8 cellular contexts compared by ENCODE assay signal in the genomic region with DNA sequence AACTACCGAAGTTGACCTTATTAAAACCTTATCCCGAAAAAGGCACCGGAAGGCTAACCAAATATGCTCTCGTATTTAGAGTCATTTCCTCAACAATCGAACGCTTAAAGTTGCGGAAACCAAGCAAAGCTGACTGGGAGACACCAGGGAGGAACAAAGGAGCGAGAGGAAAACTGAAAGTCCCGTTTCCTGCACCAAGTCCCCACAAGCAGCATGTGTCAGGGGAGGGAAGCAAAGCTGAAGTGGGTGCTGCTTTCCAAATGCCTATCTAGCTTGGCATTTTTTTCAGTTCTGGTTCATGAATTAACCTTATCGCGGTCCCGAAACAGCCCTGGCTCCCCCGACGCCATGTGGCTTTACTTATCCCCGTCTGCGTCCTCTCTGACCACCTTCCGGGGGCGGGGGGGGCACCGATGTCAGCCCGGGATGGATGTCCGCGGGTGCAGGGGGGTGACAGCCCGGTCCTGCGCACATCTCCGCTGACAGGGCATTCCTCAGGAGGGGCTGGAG. TPM values are rescaled to one million over a fixed set of nuclear protein-coding genes. Genes with fewer than 3 reads are reported as not detected.
A peak's percentile ranks its signal among the peaks of the same experiment; 100 is the strongest.
DNase-seq lines count a peak whose midpoint lies in the region; ATAC-seq and TF ChIP-seq lines count a peak whose summit lies in the region.

No MANE protein-coding gene starts in this region.

- peak overlapping the region; percentile 70 for H3K4me3 Mint-ChIP-seq in activated CD4-positive, alpha-beta T cell treated with anti-CD3 and anti-CD28 coated beads, Interleukin-2, amount 10 ng/mL, durations not matched to agents 7 days and 5 days
- peak overlapping the region; percentile 82 for H3K4me3 Mint-ChIP-seq in activated naive CD8-positive, alpha-beta T cell treated with anti-CD3 and anti-CD28 coated beads for 36 hours
- H3K4me3 Mint-ChIP-seq in osteocyte (ENCODE audit: unreplicated experiment): peak overlapping the region; percentile 81

- H3K27me3 Mint-ChIP-seq in activated CD4-positive, alpha-beta T cell treated with anti-CD3 and anti-CD28 coated beads, Interleukin-2, amount 10 ng/mL, durations not matched to agents 7 days and 5 days: peaks cover 22% of the 10 kb centered on the region
- no peaks in the 10 kb centered on the region for H3K27me3 Mint-ChIP-seq in activated naive CD8-positive, alpha-beta T cell treated with anti-CD3 and anti-CD28 coated beads for 36 hours
- no peaks in the 10 kb centered on the region for H3K27me3 Mint-ChIP-seq in osteocyte (ENCODE audit: unreplicated experiment)

- no peaks in the 10 kb centered on the region for H3K9me3 ChIP-seq in cardiac muscle cell (ENCODE audit: low read depth)

- H3K4me1 ChIP-seq in cardiac muscle cell (ENCODE audit: low read depth): peaks cover 81% of the 10 kb centered on the region

- peak overlapping the region; percentile 26 for H3K4me3 ChIP-seq in cardiac muscle cell

- H3K36me3 ChIP-seq in cardiac muscle cell: no peaks in the 10 kb centered on the region

- peaks cover 21% of the 10 kb centered on the region for H3K4me1 Mint-ChIP-seq in activated CD4-positive, alpha-beta T cell treated with anti-CD3 and anti-CD28 coated beads, Interleukin-2, amount 10 ng/mL, durations not matched to agents 7 days and 5 days
- H3K4me1 Mint-ChIP-seq in activated naive CD8-positive, alpha-beta T cell treated with anti-CD3 and anti-CD28 coated beads for 36 hours: peaks cover 47% of the 10 kb centered on the region
- peaks cover 57% of the 10 kb centered on the region for H3K4me1 Mint-ChIP-seq in osteocyte (ENCODE audit: unreplicated experiment)

- DNase-seq in activated CD4-positive, alpha-beta T cell treated with anti-CD3 and anti-CD28 coated beads, Interleukin-2, amount 10 ng/mL, durations not matched to agents 7 days and 5 days: no peak
- DNase-seq in activated CD4-positive, alpha-beta T cell treated with anti-CD3 and anti-CD28 coated beads for 1 hour: no peak
- DNase-seq in LHCN-M2 (ENCODE audit: low read depth) (peak; percentile 73), cardiac muscle cell (ENCODE audit: low read depth in 1 of 2, low spot score in 1 of 2) (peak; percentile 65 to 75), osteocyte (ENCODE audit: extremely low spot score, unreplicated experiment) (peak; percentile 83), SIG-M5 (lab: John Stamatoyannopoulos, UW) (no peak)
- peak; percentile 34 for DNase-seq in activated naive CD8-positive, alpha-beta T cell treated with anti-CD3 and anti-CD28 coated beads for 36 hours

- TF ChIP-seq CTCF in cardiac muscle cell (IDR thresholded peaks at IDR 0.05; ENCODE audit: low read depth, low read length): no peak
- no peak for TF ChIP-seq CTCF in osteocyte (IDR thresholded peaks at IDR 0.05)

- H3K27me3 ChIP-seq in cardiac muscle cell: no peaks in the 10 kb centered on the region

- no peaks in the 10 kb centered on the region for H3K9me3 Mint-ChIP-seq in activated CD4-positive, alpha-beta T cell treated with anti-CD3 and anti-CD28 coated beads, Interleukin-2, amount 10 ng/mL, durations not matched to agents 7 days and 5 days
- no peaks in the 10 kb centered on the region for H3K9me3 Mint-ChIP-seq in activated naive CD8-positive, alpha-beta T cell treated with anti-CD3 and anti-CD28 coated beads for 36 hours
- H3K9me3 Mint-ChIP-seq in osteocyte (ENCODE audit: unreplicated experiment): no peaks in the 10 kb centered on the region

- POLR2A ChIA-PET in activated CD4-positive, alpha-beta T cell treated with anti-CD3 and anti-CD28 coated beads, Interleukin-2, amount 10 ng/mL, durations not matched to agents 7 days and 5 days (lab: Charles Lee): no interaction called here

- H3K36me3 Mint-ChIP-seq in activated CD4-positive, alpha-beta T cell treated with anti-CD3 and anti-CD28 coated beads, Interleukin-2, amount 10 ng/mL, durations not matched to agents 7 days and 5 days (ENCODE audit: low read depth): no peaks in the 10 kb centered on the region
- H3K36me3 Mint-ChIP-seq in activated naive CD8-positive, alpha-beta T cell treated with anti-CD3 and anti-CD28 coated beads for 36 hours: peaks cover 6% of the 10 kb centered on the region
- H3K36me3 Mint-ChIP-seq in osteocyte (ENCODE audit: unreplicated experiment): no peaks in the 10 kb centered on the region

- CTCF ChIA-PET in activated CD4-positive, alpha-beta T cell treated with anti-CD3 and anti-CD28 coated beads, Interleukin-2, amount 10 ng/mL, durations not matched to agents 7 days and 5 days (lab: Charles Lee): interaction anchor here (0.6 kb wide), 1 partner anchor 1727 kb away, joined by 4 read pairs; no protein-coding TSS in a partner anchor

- peak overlapping the region; percentile 86 for H3K27ac ChIP-seq in cardiac muscle cell

- ATAC-seq in HG02798 (IDR thresholded peaks at IDR 0.05; ENCODE audit: poor library complexity, unreplicated experiment): no peak

- no peak overlapping the region for H3K27ac Mint-ChIP-seq in activated CD4-positive, alpha-beta T cell treated with anti-CD3 and anti-CD28 coated beads, Interleukin-2, amount 10 ng/mL, durations not matched to agents 7 days and 5 days
- H3K27ac Mint-ChIP-seq in activated naive CD8-positive, alpha-beta T cell treated with anti-CD3 and anti-CD28 coated beads for 36 hours: peak overlapping the region; percentile 86
- H3K27ac Mint-ChIP-seq in osteocyte (ENCODE audit: unreplicated experiment): peak overlapping the region; percentile 97

RNA-seq across cellular contexts. Expression of a gene that starts 44.1 kb away (rescaled TPM):
- 1 to 10 TPM; 3.9 to 4.1 TPM for total RNA-seq in activated CD4-positive, alpha-beta T cell treated with anti-CD3 and anti-CD28 coated beads, Interleukin-2, amount 10 ng/mL, durations not matched to agents 7 days and 5 days
- total RNA-seq in LHCN-M2 (2014; rRNA removed) (5.5 and 7.9 TPM in 2 replicates), cardiac muscle cell (44.7 and 78.6 TPM in 2 replicates), osteocyte (36.3 and 39.3 TPM in 2 replicates)
- polyA plus RNA-seq in LHCN-M2 (2012): 3.9 TPM
- total RNA-seq in activated naive CD8-positive, alpha-beta T cell treated with anti-CD3 and anti-CD28 coated beads for 36 hours: 1 to 10 TPM; 6.5 to 8.6 TPM
- polyA plus RNA-seq in cardiac muscle cell: 17.0 and 26.2 TPM in 2 replicates

Comparison
In these comparisons a context has a peak if more than half of its experiments do, and no peak if none do; other contexts are left out.
1. DNase-seq: peak in LHCN-M2 (single experiment), activated naive CD8-positive, alpha-beta T cell treated with anti-CD3 and anti-CD28 coated beads for 36 hours (single experiment), cardiac muscle cell (2 of 2) and osteocyte (single experiment); none in activated CD4-positive, alpha-beta T cell treated with anti-CD3 and anti-CD28 coated beads, Interleukin-2, amount 10 ng/mL, durations not matched to agents 7 days and 5 days (single experiment), activated CD4-positive, alpha-beta T cell treated with anti-CD3 and anti-CD28 coated beads for 1 hour (single experiment) and SIG-M5 (single experiment).
2. Peak in every context shown above with its lines, with median percentiles within 50 percentile points of each other: H3K4me3 Mint-ChIP-seq.